ENCODE assay signal across 12 cellular contexts in the genomic region with DNA sequence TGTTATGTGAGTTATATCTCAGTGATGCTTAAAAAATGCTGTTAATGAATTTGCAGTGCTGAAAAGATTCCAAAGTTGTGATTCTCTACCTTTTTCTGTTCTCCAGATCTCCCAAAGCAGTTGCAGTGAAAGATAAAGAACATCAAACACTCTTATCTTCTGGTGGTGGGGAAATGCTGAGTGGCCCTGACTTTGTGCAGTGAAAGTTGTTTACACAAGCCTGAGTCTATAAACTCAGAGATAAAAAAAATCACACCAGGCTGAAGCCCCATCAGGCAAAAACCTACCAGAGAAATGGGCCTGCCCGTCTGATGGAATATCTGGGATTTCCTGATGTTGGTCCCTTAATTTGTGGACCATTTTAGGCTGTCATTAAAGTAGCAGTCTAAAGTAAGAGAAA. TPM values are rescaled to one million over a fixed set of nuclear protein-coding genes. Genes with fewer than 3 reads are reported as not detected.
DNase-seq lines count a peak whose midpoint lies in the region; ATAC-seq, FAIRE-seq and TF ChIP-seq lines count a peak whose summit lies in the region.
"Had no signal": no experiment of that assay in that cellular context is flagged by ENCODE, and none has a peak within 500 bp of the region (broad histone marks: within the 10 kb centered on the region; RNA-seq: fewer than 3 reads in every experiment).

No MANE protein-coding gene starts in this region.

- CTCF ChIA-PET in K562 (lab: Yijun Ruan, JAX; ENCODE audit: low intra/inter-chr PET ratio): no interaction called here

- H3K79me2 ChIP-seq in Karpas-422 (ENCODE audit: low read length) (peaks cover 97% of the 10 kb centered on the region), K562 (ENCODE audit: control insufficient read depth, insufficient read depth, low read length) (peaks cover 63% of the 10 kb centered on the region)

- peak overlapping the region; percentile 56; the same call in 1 of the 2 replicates for H3K27ac ChIP-seq in C4-2B
- H3K27ac ChIP-seq in Karpas-422 (ENCODE audit: low read length): peak overlapping the region; percentile 38; the same call in 1 of the 2 replicates
- H3K27ac ChIP-seq in K562 (ENCODE audit: extremely low read depth, low read depth, low read length): no peak overlapping the region

- H3K4me3 ChIP-seq in Karpas-422 (ENCODE audit: low read length) (no peak overlapping the region), K562 (no peak overlapping the region)

- DNase-seq in Karpas-422 (no peak), K562 (ENCODE audit: extremely low read depth in 1 of 4, low spot score in 3 of 4) (peak in 1 of 4 experiments; percentile 45), natural killer cell (no peak), GM10266 (ENCODE audit: extremely low spot score) (no peak), EL (no peak)
- no peak for DNase-seq in stimulated activated CD8-positive, alpha-beta memory T cell treated with anti-CD3 and anti-CD28 coated beads, Interleukin-4, amount 100 ng/mL, for 48 hours
- DNase-seq in NK-92 treated with Interleukin-12 subunit alpha and Interleukin-12 subunit beta, amount 100 ng/mL, for 24 hours (lab: John Stamatoyannopoulos, UW): no peak
- DNase-seq: cerebellar nuclear complex, NCI-H524 treated with DMSO at 0.1 percent for 48 hours, SHP77 had no signal

- H3K4me2 ChIP-seq in Karpas-422 (ENCODE audit: low read depth, low read length, poor library complexity, severe bottlenecking) (no peak overlapping the region), K562 (ENCODE audit: insufficient read depth, low read length) (no peak overlapping the region)

- TF ChIP-seq EP300 in K562 (IDR thresholded peaks at IDR 0.05; ENCODE audit: low read length): peak; percentile 82

- H4K20me1 ChIP-seq in Karpas-422 (ENCODE audit: insufficient read depth, low read depth, low read length): no peaks in the 10 kb centered on the region
- H4K20me1 ChIP-seq in K562 (replicated peaks; ENCODE audit: control insufficient read depth, insufficient read depth, low read length): peaks cover 20% of the 10 kb centered on the region

- POLR2A ChIA-PET in K562 (lab: Yijun Ruan, JAX): interaction anchor here (1.1 kb wide), 1 partner anchor 9 kb away, joined by 3 read pairs; no protein-coding TSS in a partner anchor

- BruUV-seq in K562 (replicated peaks; lab: Mats Ljungman, UMichigan): no TSS peak

- in situ Hi-C loops in K562 (cut with MboI): no loop called here

- H3K9me3 Mint-ChIP-seq in natural killer cell: no peaks in the 10 kb centered on the region

- H2AFZ ChIP-seq in Karpas-422 (ENCODE audit: low read length): no peak overlapping the region
- no peak overlapping the region for H2AFZ ChIP-seq in K562 (ENCODE audit: low read depth, low read length)

- H3K4me3 Mint-ChIP-seq in natural killer cell: peak overlapping the region; percentile 25

- FAIRE-seq in K562 (lab: Jason Lieb, UNC): peak; percentile 6
- FAIRE-seq: TTC549 had no signal

- H3K36me3 ChIP-seq in Karpas-422 (ENCODE audit: insufficient read depth, low read length) (no peaks in the 10 kb centered on the region), K562 (ENCODE audit: control insufficient read depth, insufficient read depth, low read length) (peaks cover 4% of the 10 kb centered on the region; the same call in 1 of the 3 replicates)

- H3K27me3 Mint-ChIP-seq in natural killer cell (ENCODE audit: low read depth in 2 of 2): no peaks in the 10 kb centered on the region

- no peaks in the 10 kb centered on the region for H3K36me3 Mint-ChIP-seq in natural killer cell

- H3K27ac Mint-ChIP-seq in natural killer cell: peak overlapping the region; percentile 90 to 98

- no peak for TF ChIP-seq POLR2A in K562 (conservative IDR thresholded peaks at IDR 0.05)

- no peaks in the 10 kb centered on the region for H3K9me1 ChIP-seq in K562 (ENCODE audit: control insufficient read depth, insufficient read depth, low read length)

- intact Hi-C loops in K562 (cut with micrococcal nuclease) (no loop called here), natural killer cell (cut with micrococcal nuclease) (loop anchor here (5.0 kb wide), 1 partner anchor 41 kb away; no protein-coding TSS in a partner anchor)

- 14% methylated on average over 1 of the region's 1 CpG for WGBS in K562 (ENCODE audit: insufficient coverage, low coverage, missing lambda C conversion rate)

- H3K9ac ChIP-seq in Karpas-422 (ENCODE audit: low read length): no peak overlapping the region
- H3K9ac ChIP-seq in K562 (ENCODE audit: insufficient read depth in 1 of 2, low read depth in 2 of 2, low read length in 2 of 2): no peak overlapping the region

- H3K9me2 ChIP-seq in Karpas-422 (replicated peaks; ENCODE audit: insufficient read depth, low read length): no peaks in the 10 kb centered on the region

- H3K4me1 ChIP-seq in Karpas-422 (ENCODE audit: low read length) (peaks cover 32% of the 10 kb centered on the region), K562 (replicated peaks in 1 of 2; ENCODE audit: control insufficient read depth in 2 of 2, insufficient read depth in 2 of 2, low read length in 2 of 2) (no peaks in the 10 kb centered on the region; a peak in 1 of 5 replicates)

- ATAC-seq in K562 (peak; percentile 67), natural killer cell (no peak)

- H3K9me3 ChIP-seq in Karpas-422 (ENCODE audit: low read length) (no peaks in the 10 kb centered on the region), K562 (replicated peaks; ENCODE audit: control insufficient read depth, insufficient read depth, low read depth, low read length) (no peaks in the 10 kb centered on the region)

- TF ChIP-seq RAD21 in K562 (CRISPR knock-in tag; conservative IDR thresholded peaks at IDR 0.05 in 1 of 2, IDR thresholded peaks at IDR 0.05 in 1 of 2): no peak

- TF ChIP-seq CTCF in C4-2B (conservative IDR thresholded peaks at IDR 0.05) (no peak), K562 (IDR thresholded peaks at IDR 0.05 in 2 of 3, conservative IDR thresholded peaks at IDR 0.05 in 1 of 3; ENCODE audit: insufficient read depth in 2 of 3, low read depth in 1 of 3, low read length in 3 of 3) (no peak), natural killer cell (IDR thresholded peaks at IDR 0.05) (no peak), GM10266 (IDR thresholded peaks at IDR 0.05; ENCODE audit: control insufficient read depth, insufficient read depth, low read depth, missing control alignments) (no peak)

- no peaks in the 10 kb centered on the region for H3K27me3 ChIP-seq in Karpas-422 (ENCODE audit: low read length)
- no peaks in the 10 kb centered on the region for H3K27me3 ChIP-seq in K562 (ENCODE audit: control insufficient read depth in 2 of 2, insufficient read depth in 2 of 2, low read length in 2 of 2)

- H3K4me1 Mint-ChIP-seq in natural killer cell: peaks cover 69 to 75% of the 10 kb centered on the region in 2 donors

TF ChIP-seq in K562, 482 proteins besides CTCF, POLR2A, EP300 and RAD21 (continues in another document):
- TF ChIP-seq, protein P1, sequence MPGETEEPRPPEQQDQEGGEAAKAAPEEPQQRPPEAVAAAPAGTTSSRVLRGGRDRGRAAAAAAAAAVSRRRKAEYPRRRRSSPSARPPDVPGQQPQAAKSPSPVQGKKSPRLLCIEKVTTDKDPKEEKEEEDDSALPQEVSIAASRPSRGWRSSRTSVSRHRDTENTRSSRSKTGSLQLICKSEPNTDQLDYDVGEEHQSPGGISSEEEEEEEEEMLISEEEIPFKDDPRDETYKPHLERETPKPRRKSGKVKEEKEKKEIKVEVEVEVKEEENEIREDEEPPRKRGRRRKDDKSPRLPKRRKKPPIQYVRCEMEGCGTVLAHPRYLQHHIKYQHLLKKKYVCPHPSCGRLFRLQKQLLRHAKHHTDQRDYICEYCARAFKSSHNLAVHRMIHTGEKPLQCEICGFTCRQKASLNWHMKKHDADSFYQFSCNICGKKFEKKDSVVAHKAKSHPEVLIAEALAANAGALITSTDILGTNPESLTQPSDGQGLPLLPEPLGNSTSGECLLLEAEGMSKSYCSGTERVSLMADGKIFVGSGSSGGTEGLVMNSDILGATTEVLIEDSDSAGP (CRISPR knock-in tag; IDR thresholded peaks at IDR 0.05): no peak
- TF ChIP-seq BRD9 (IDR thresholded peaks at IDR 0.05; ENCODE audit: low read depth, partially characterized antibody) (no peak), RBFOX2 (IDR thresholded peaks at IDR 0.05; ENCODE audit: low read depth, low read length) (no peak), OTX1 (CRISPR knock-in tag; IDR thresholded peaks at IDR 0.05) (no peak), ZNF140 (CRISPR knock-in tag; IDR thresholded peaks at IDR 0.05) (no peak), MAFF (IDR thresholded peaks at IDR 0.05; ENCODE audit: low read length) (peak; percentile 60; the same call in 1 of the 2 replicates), ADNP (tag; IDR thresholded peaks at IDR 0.05) (no peak), POLR2B (IDR thresholded peaks at IDR 0.05; ENCODE audit: low read depth, partially characterized antibody) (no peak), FOS (IDR thresholded peaks at IDR 0.05; ENCODE audit: extremely low read depth, insufficient read length) (no peak)

RNA-seq across cellular contexts. Expression of gene RASSF3, which starts 46.1 kb away (rescaled TPM):
- total RNA-seq in Karpas-422 (2014; rRNA removed; shearing (Covaris generic); ENCODE audit: low replicate concordance): 21.5 and 27.4 TPM in 2 replicates
- total RNA-seq in K562 (2011; cell fraction: chromatin; rRNA removed; ENCODE audit: low replicate concordance): 7.4 and 11.3 TPM in 2 replicates
- total RNA-seq in K562 (2011; cell fraction: nucleolus; rRNA removed): 6.5 and 7.0 TPM in 2 replicates
- 12.8 and 16.6 TPM in 2 replicates for total RNA-seq in K562 (2011; cell fraction: nucleoplasm; rRNA removed)
- total RNA-seq in K562 (2014; rRNA removed): 13.4 and 14.0 TPM in 2 replicates
- total RNA-seq in K562 (2014; rRNA removed; fragmentation: Illumina TruSeq; extraction: Trizol): 20.2 and 23.5 TPM in 2 replicates
- 20.9 and 22.4 TPM in 2 replicates for total RNA-seq in K562 (2015; rRNA removed; fragmentation: Illumina TruSeq; extraction: Trizol)
- 35.9 and 39.2 TPM in 2 replicates for total RNA-seq in K562 (2021)
- 19.9 and 28.7 TPM in 2 replicates for polyA plus RNA-seq in K562 (2011; rRNA removed)
- 12.9 and 15.7 TPM in 2 replicates for polyA plus RNA-seq in K562 (2011; cell fraction: cytosol; rRNA removed)
- 5.6 and 7.4 TPM in 2 replicates for polyA plus RNA-seq in K562 (2011; cell fraction: nucleus; rRNA removed)
- polyA plus RNA-seq in K562 (2012): 13.8 and 16.0 TPM in 2 replicates
- polyA plus RNA-seq in K562 (2014; fragmentation: Illumina TruSeq; extraction: Trizol): 22.6 and 23.4 TPM in 2 replicates
- 1 to 10 TPM; 3.7 to 4.3 TPM for polyA plus RNA-seq in K562 (2014; fragmentation: Nextera tagmentation; extraction: Ambion mirVana)
- polyA plus RNA-seq in K562 (2014; rRNA removed): 18.9 and 19.1 TPM in 2 replicates
- 31.7 and 36.8 TPM in 2 replicates for polyA minus RNA-seq in K562 (2011; rRNA and poly(A)+ RNA removed)
- polyA minus RNA-seq in K562 (2011; cell fraction: cytosol; rRNA and poly(A)+ RNA removed): 15.4 and 26.3 TPM in 2 replicates
- 2.8 and 6.1 TPM in 2 replicates for polyA minus RNA-seq in K562 (2011; cell fraction: nucleus; rRNA and poly(A)+ RNA removed)
- total RNA-seq in natural killer cell: 100 to 1,000 TPM in 1 of 3 donors, 10 to 100 TPM in 2; 63.4 to 105 (median 80.5) TPM
